ENCODE assay signal across 23 cellular contexts in genomic region chr12:20174776-20175175, GRCh38.
A peak's percentile ranks its signal among the peaks of the same experiment; 100 is the strongest.
DNase-seq lines count a peak whose midpoint lies in the region; ATAC-seq, FAIRE-seq and TF ChIP-seq lines count a peak whose summit lies in the region.
"Had no signal": no experiment of that assay in that cellular context is flagged by ENCODE, and none has a peak within 500 bp of the region (broad histone marks: within the 10 kb centered on the region; RNA-seq: fewer than 3 reads in every experiment).

No MANE protein-coding gene starts in this region.

- no peak for FAIRE-seq in H1 (lab: Jason Lieb, UNC)
- FAIRE-seq: A204.1, D721Med, G401.6, GM12891, HTR-8/SVneo had no signal

- no peak overlapping the region for H3K4me3 Mint-ChIP-seq in nephron progenitor cell
- no peak overlapping the region for H3K4me3 Mint-ChIP-seq in progenitor cell of endocrine pancreas (ENCODE audit: low read depth)
- no peak overlapping the region for H3K4me3 Mint-ChIP-seq in T-cell
- H3K4me3 Mint-ChIP-seq: CD4-positive, alpha-beta T cell; GM23338; HFFc6 had no signal

- no peak overlapping the region for H2AK5ac ChIP-seq in H1 (ENCODE audit: low read depth, low read length)

- peak; percentile 97 for DNase-seq in MG63
- DNase-seq in H1 (ENCODE audit: low read depth in 1 of 2, low spot score in 2 of 2) = no peak
- DNase-seq in nephron progenitor cell = no peak
- no peak for DNase-seq in progenitor cell of endocrine pancreas (ENCODE audit: low spot score, unreplicated experiment)
- DNase-seq in NCI-H524 treated with DMSO at 0.1 percent for 48 hours (lab: John Stamatoyannopoulos, UW) = no peak
- no peak for DNase-seq in T-cell
- no peak for DNase-seq in NCI-H748 treated with DMSO at 0.1 percent for 48 hours (lab: John Stamatoyannopoulos, UW)
- DNase-seq in lower leg skin (ENCODE audit: low spot score in 2 of 2) = no peak
- DNase-seq: ACHN; BE2C; C1 segment of cervical spinal cord; Caco-2; CD4-positive, alpha-beta T cell; H7; HFFc6; IMR-90 had no signal

- TF ChIP-seq RAD21 in H1 (IDR thresholded peaks at IDR 0.05 in 1 of 2, conservative IDR thresholded peaks at IDR 0.05 in 1 of 2; ENCODE audit: low read depth in 2 of 2, low read length in 2 of 2) = no peak

- no peaks in the 10 kb centered on the region for H3K79me2 ChIP-seq in H1 (ENCODE audit: control insufficient read depth in 1 of 2, insufficient read depth in 2 of 2, low read length in 2 of 2)

- no peak overlapping the region for H2BK120ac ChIP-seq in H1 (replicated peaks; ENCODE audit: low read depth, low read length)

- no peaks in the 10 kb centered on the region for H4K20me1 ChIP-seq in H1 (replicated peaks in 1 of 2; ENCODE audit: control insufficient read depth in 1 of 2, insufficient read depth in 2 of 2, low read length in 2 of 2)

- H3K27me3 Mint-ChIP-seq in nephron progenitor cell (ENCODE audit: low read depth, poor library complexity) (no peaks in the 10 kb centered on the region), progenitor cell of endocrine pancreas (no peaks in the 10 kb centered on the region), T-cell (no peaks in the 10 kb centered on the region)
- H3K27me3 Mint-ChIP-seq: CD4-positive, alpha-beta T cell had no signal

- H3K4me1 ChIP-seq in H1 (replicated peaks in 1 of 4; ENCODE audit: control insufficient read depth in 3 of 4, insufficient read depth in 4 of 4, low read length in 3 of 4) = no peaks in the 10 kb centered on the region
- H3K4me1 ChIP-seq: BE2C had no signal

- no peak overlapping the region for H2BK12ac ChIP-seq in H1 (ENCODE audit: low read depth, low read length)

- H3K27ac Mint-ChIP-seq in nephron progenitor cell = peak overlapping the region; percentile 46
- peak overlapping the region; percentile 1 for H3K27ac Mint-ChIP-seq in progenitor cell of endocrine pancreas
- no peak overlapping the region for H3K27ac Mint-ChIP-seq in T-cell
- H3K27ac Mint-ChIP-seq: CD4-positive, alpha-beta T cell; GM23338; HFFc6 had no signal

- no peak overlapping the region for H3K4me2 ChIP-seq in H1 (ENCODE audit: insufficient read depth in 1 of 2, low read depth in 2 of 2, low read length in 2 of 2)
- H3K4me2 ChIP-seq: GM23338 had no signal

- H3K4me3 ChIP-seq in MG63 = no peak overlapping the region
- no peak overlapping the region for H3K4me3 ChIP-seq in H1 (ENCODE audit: extremely low read depth in 1 of 4, insufficient read depth in 2 of 4, low read depth in 3 of 4, low read length in 4 of 4)
- H3K4me3 ChIP-seq in lower leg skin (ENCODE audit: low read depth, poor library complexity, severe bottlenecking) = no peak overlapping the region
- H3K4me3 ChIP-seq: GM23338 had no signal

- no peaks in the 10 kb centered on the region for H3K4me1 Mint-ChIP-seq in nephron progenitor cell
- H3K4me1 Mint-ChIP-seq in progenitor cell of endocrine pancreas (ENCODE audit: low read depth) = peaks cover 33% of the 10 kb centered on the region
- no peaks in the 10 kb centered on the region for H3K4me1 Mint-ChIP-seq in T-cell
- H3K4me1 Mint-ChIP-seq: GM23338 had no signal

- no peaks in the 10 kb centered on the region for H3K36me3 Mint-ChIP-seq in nephron progenitor cell (ENCODE audit: low read depth)
- peaks cover 9% of the 10 kb centered on the region for H3K36me3 Mint-ChIP-seq in progenitor cell of endocrine pancreas (ENCODE audit: insufficient read depth)
- H3K36me3 Mint-ChIP-seq in T-cell = no peaks in the 10 kb centered on the region

- WGBS in H1 (ENCODE audit: extremely low coverage in 1 of 2, insufficient coverage in 1 of 2, insufficient read length in 1 of 2, insufficient replicate concordance in 2 of 2, low coverage in 1 of 2, low lambda C conversion rate in 2 of 2, missing lambda C conversion rate in 1 of 2), 2 experiments = 89% methylated on average over 7 of the region's 7 CpGs; no CpG with 5 or more reads in 1 of the 2 experiments
- 83 to 97% methylated on average over 6 to 7 of the region's 7 CpGs for WGBS in lower leg skin, 2 donors

- no peak overlapping the region for H4K91ac ChIP-seq in H1 (replicated peaks; ENCODE audit: insufficient read length, low read length)

- CTCF ChIA-PET in H1 (lab: Charles Lee; ENCODE audit: partially characterized antibody) = no interaction called here
- CTCF ChIA-PET in T-cell (lab: Charles Lee) = no interaction called here

- no peak overlapping the region for H2BK15ac ChIP-seq in H1 (ENCODE audit: low read length)

- H4K8ac ChIP-seq in H1 (ENCODE audit: extremely low read depth, insufficient read depth, low read length) = peak overlapping the region; percentile 22; the same call in 1 of the 2 replicates

- TF ChIP-seq CTCF in H1 (IDR thresholded peaks at IDR 0.05; ENCODE audit: control extremely low read depth in 1 of 3, insufficient read depth in 1 of 3, low read depth in 1 of 3, low read length in 3 of 3) (no peak), nephron progenitor cell (IDR thresholded peaks at IDR 0.05) (no peak), progenitor cell of endocrine pancreas (IDR thresholded peaks at IDR 0.05; ENCODE audit: unreplicated experiment) (no peak), lower leg skin (IDR thresholded peaks at IDR 0.05) (no peak)

- intact Hi-C loops in lower leg skin (cut with DNase I; ENCODE audit: low total_unique reads) = no loop called here

- no peaks in the 10 kb centered on the region for H3K79me1 ChIP-seq in H1 (ENCODE audit: low read depth, low read length)

- H2AFZ ChIP-seq in H1 (ENCODE audit: low read length) = peak overlapping the region; percentile 90
- H2AFZ ChIP-seq: GM23338 had no signal

- H3K9me3 ChIP-seq in MG63 (no peaks in the 10 kb centered on the region), H1 (ENCODE audit: insufficient read depth in 2 of 2, low read depth in 1 of 2, low read length in 1 of 2) (no peaks in the 10 kb centered on the region)
- H3K9me3 ChIP-seq: BE2C had no signal

- no peak overlapping the region for H3K23ac ChIP-seq in H1 (ENCODE audit: insufficient read length)

- H4K5ac ChIP-seq in H1 (ENCODE audit: insufficient read length, low read depth, low read length) = no peak overlapping the region

- no peak overlapping the region for H3K4ac ChIP-seq in H1 (replicated peaks; ENCODE audit: insufficient read length, low read depth, low read length)

- TF ChIP-seq EP300 in H1 (IDR thresholded peaks at IDR 0.05; ENCODE audit: borderline replicate concordance in 1 of 2, low read depth in 2 of 2, low read length in 2 of 2) = no peak

- no peak overlapping the region for H2BK20ac ChIP-seq in H1 (ENCODE audit: low read length)

- TF ChIP-seq POLR2A in H1 (IDR thresholded peaks at IDR 0.05; ENCODE audit: control extremely low read depth in 1 of 2, low read depth in 2 of 2, low read length in 2 of 2) = no peak
- TF ChIP-seq POLR2A in lower leg skin (IDR thresholded peaks at IDR 0.05) = no peak

- H3K56ac ChIP-seq in H1 (replicated peaks; ENCODE audit: insufficient read length, low read depth, low read length) = no peak overlapping the region

- H3K14ac ChIP-seq in H1 (ENCODE audit: insufficient read length) = no peak overlapping the region

- H3K27ac ChIP-seq in H1 (ENCODE audit: low read depth, low read length) = no peak overlapping the region

- no peak for ATAC-seq in T-cell (replicated peaks in 1 of 4)
- ATAC-seq: HCT116 had no signal

- H3K36me3 ChIP-seq in MG63 (no peaks in the 10 kb centered on the region), H1 (ENCODE audit: control insufficient read depth in 2 of 4, insufficient read depth in 4 of 4, low read length in 3 of 4) (no peaks in the 10 kb centered on the region)
- H3K36me3 ChIP-seq: BE2C had no signal

- H2BK5ac ChIP-seq in H1 (ENCODE audit: low read depth, low read length) = no peak overlapping the region

- no peak overlapping the region for H3K18ac ChIP-seq in H1 (ENCODE audit: extremely low read depth, low read length)

- H3K23me2 ChIP-seq in H1 (ENCODE audit: low read depth, low read length) = no peaks in the 10 kb centered on the region

- H3K9ac ChIP-seq in H1 (replicated peaks in 1 of 4; ENCODE audit: extremely low read depth in 1 of 4, low read depth in 3 of 4, low read length in 3 of 4) = no peak overlapping the region; a peak in 1 of 7 replicates

- POLR2A ChIA-PET in H1 (lab: Charles Lee; ENCODE audit: partially characterized antibody) (no interaction called here), T-cell (lab: Charles Lee) (no interaction called here)

- H3K27me3 ChIP-seq in MG63 (no peaks in the 10 kb centered on the region), H1 (replicated peaks in 1 of 4; ENCODE audit: control insufficient read depth in 3 of 4, extremely low read depth in 1 of 4, insufficient read depth in 3 of 4, low read length in 3 of 4) (no peaks in the 10 kb centered on the region)
- H3K27me3 ChIP-seq: BE2C had no signal

- H3K9me3 Mint-ChIP-seq in nephron progenitor cell (no peaks in the 10 kb centered on the region), progenitor cell of endocrine pancreas (ENCODE audit: low read depth) (peaks cover 33% of the 10 kb centered on the region), T-cell (peaks cover 0 to 10% (median 4%) of the 10 kb centered on the region in 3 donors)
- H3K9me3 Mint-ChIP-seq: GM23338 had no signal

TF ChIP-seq in H1, 55 proteins besides CTCF, POLR2A, EP300 and RAD21 (continues in another document):
- TF ChIP-seq GTF2F1 (IDR thresholded peaks at IDR 0.05; ENCODE audit: borderline replicate concordance, low read depth, low read length) = no peak
- TF ChIP-seq CBX5 (IDR thresholded peaks at IDR 0.05; ENCODE audit: low read depth, low read length) = no peak
- TF ChIP-seq EZH2 (IDR thresholded peaks at IDR 0.05; ENCODE audit: low read depth, low read length, severe bottlenecking) = no peak
- TF ChIP-seq NRF1 (IDR thresholded peaks at IDR 0.05; ENCODE audit: low read depth, low read length) = no peak
- TF ChIP-seq RBBP5 (IDR thresholded peaks at IDR 0.05; ENCODE audit: borderline replicate concordance, low read depth, low read length) = no peak
- no peak for TF ChIP-seq SIX5 (IDR thresholded peaks at IDR 0.05; ENCODE audit: low read depth, low read length)
- TF ChIP-seq GABPA (IDR thresholded peaks at IDR 0.05; ENCODE audit: borderline replicate concordance, insufficient read depth, low read length) = no peak
- no peak for TF ChIP-seq TEAD4 (IDR thresholded peaks at IDR 0.05; ENCODE audit: low read depth, low read length)
- TF ChIP-seq USF2 (IDR thresholded peaks at IDR 0.05; ENCODE audit: low read length) = no peak

Comparison
In these comparisons a context has a peak if more than half of its experiments do, and no peak if none do; other contexts are left out.
1. H3K27ac Mint-ChIP-seq: peak in nephron progenitor cell (single experiment) and progenitor cell of endocrine pancreas (single experiment); none in T-cell (0 of 2).